ENCODE assay signal across 8 cellular contexts in the genomic region with DNA sequence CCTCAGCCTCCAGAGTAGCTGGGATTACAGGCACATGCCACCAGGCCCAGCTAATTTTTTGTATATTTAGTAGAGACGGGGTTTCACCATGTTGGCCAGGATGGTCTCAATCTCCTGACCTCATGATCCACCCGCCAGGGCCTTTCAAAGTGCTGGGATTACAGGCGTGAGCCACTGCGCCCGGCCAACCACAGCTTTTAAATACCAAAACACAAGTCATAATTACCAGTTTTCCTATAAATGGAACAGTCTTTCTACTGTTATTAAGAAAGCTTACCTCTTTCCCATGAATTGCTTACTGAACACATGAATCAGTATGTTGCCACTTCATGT. TPM values are rescaled to one million over a fixed set of nuclear protein-coding genes. Genes with fewer than 3 reads are reported as not detected.
DNase-seq lines count a peak whose midpoint lies in the region; ATAC-seq, FAIRE-seq and TF ChIP-seq lines count a peak whose summit lies in the region.
"Not testable (repeated sequence)": the region's sequence is repeated elsewhere in the genome, so short reads cannot be mapped to it uniquely, and the experiment has no call there.

No MANE protein-coding gene starts in this region.

- not testable (repeated sequence) for ATAC-seq in A549; GM23338; T-helper 17 cell; lower lobe of right lung; upper lobe of left lung (ENCODE audit: low FRiP score in 2 of 2)
- ATAC-seq in K562, result peak; percentile 9; the same call in 2 of the 3 replicates

- not testable (repeated sequence) for H3K4me3 Mint-ChIP-seq in Caco-2 (ENCODE audit: unreplicated experiment); GM23338; T-helper 17 cell

- H3K36me3 ChIP-seq in Caco-2 (ENCODE audit: control insufficient read depth, insufficient read depth, low read length); GM23338 (ENCODE audit: insufficient read depth); K562 (ENCODE audit: control insufficient read depth, insufficient read depth, low read length); lower lobe of right lung; upper lobe of left lung: not testable (repeated sequence)

- not testable (repeated sequence) for TF ChIP-seq CTCF in A549 (IDR thresholded peaks at IDR 0.05); Caco-2 (IDR thresholded peaks at IDR 0.05; ENCODE audit: insufficient read depth in 1 of 2, low read depth in 1 of 2, low read length in 1 of 2, severe bottlenecking in 1 of 2, unreplicated experiment in 1 of 2); GM23338 (conservative IDR thresholded peaks at IDR 0.05; ENCODE audit: low read depth in 2 of 2); K562 (IDR thresholded peaks at IDR 0.05 in 2 of 3, conservative IDR thresholded peaks at IDR 0.05 in 1 of 3; ENCODE audit: insufficient read depth in 2 of 3, low read depth in 1 of 3, low read length in 3 of 3); lower lobe of right lung (IDR thresholded peaks at IDR 0.05); upper lobe of left lung (IDR thresholded peaks at IDR 0.05)

- not testable (repeated sequence) for TF ChIP-seq EP300 in A549 (IDR thresholded peaks at IDR 0.05); K562 (IDR thresholded peaks at IDR 0.05; ENCODE audit: low read length); upper lobe of left lung (IDR thresholded peaks at IDR 0.05)

- H3K27ac Mint-ChIP-seq in Caco-2 (ENCODE audit: unreplicated experiment), result peak overlapping the region; percentile 41
- not testable (repeated sequence) for H3K27ac Mint-ChIP-seq in GM23338
- peak overlapping the region; percentile 19 for H3K27ac Mint-ChIP-seq in T-helper 17 cell

- POLR2A ChIA-PET in A549 (lab: Yijun Ruan, JAX); Caco-2 (lab: Charles Lee): not testable (repeated sequence)
- POLR2A ChIA-PET in K562 (lab: Yijun Ruan, JAX), result interaction anchor here (1.2 to 1.7 kb wide), 3 partner anchors 8 to 13 kb away, joined by 3 to 5 read pairs (median 5); no protein-coding TSS in a partner anchor

- not testable (repeated sequence) for H3F3A ChIP-seq in GM23338 (replicated peaks; ENCODE audit: low read depth)

- not testable (repeated sequence) for FAIRE-seq in A549 (lab: Jason Lieb, UNC); K562 (lab: Jason Lieb, UNC)

- CTCF ChIA-PET in A549 (lab: Yijun Ruan, JAX), result interaction anchor here (0.9 kb wide), 1 partner anchor 103 kb away, joined by 6 read pairs; no protein-coding TSS in a partner anchor
- CTCF ChIA-PET in Caco-2 (lab: Charles Lee), result interaction anchor here (1.0 kb wide), 1 partner anchor 11 kb away, joined by 6 read pairs; a partner anchor contains a TSS
- CTCF ChIA-PET in K562 (lab: Yijun Ruan, JAX; ENCODE audit: low intra/inter-chr PET ratio), result not testable (repeated sequence)

- not testable (repeated sequence) for BruUV-seq in Caco-2 (replicated peaks; lab: Mats Ljungman, UMichigan); K562 (replicated peaks; lab: Mats Ljungman, UMichigan)

- H3K4me1 Mint-ChIP-seq in Caco-2 (ENCODE audit: low read depth, unreplicated experiment), result peaks cover 28% of the 10 kb centered on the region
- H3K4me1 Mint-ChIP-seq in GM23338, result peaks cover 17% of the 10 kb centered on the region
- H3K4me1 Mint-ChIP-seq in T-helper 17 cell, result peaks cover 42% of the 10 kb centered on the region

- not testable (repeated sequence) for H3K36me3 Mint-ChIP-seq in Caco-2 (ENCODE audit: insufficient read depth, unreplicated experiment); GM23338 (ENCODE audit: low read depth); T-helper 17 cell (ENCODE audit: low read depth)

- not testable (repeated sequence) for DNase-seq in A549 (ENCODE audit: low read depth in 1 of 2, low spot score in 1 of 2); Caco-2; GM23338 (ENCODE audit: low spot score); T-helper 17 cell; K562 (ENCODE audit: extremely low read depth in 1 of 4, low spot score in 3 of 4); lower lobe of right lung; upper lobe of left lung
- DNase-seq in NCI-H82 (lab: John Stamatoyannopoulos, UW), result peak; percentile 11

- intact Hi-C loops in Caco-2 (cut with micrococcal nuclease; ENCODE audit: unreplicated experiment), result loop anchor here (1.0 to 2.0 kb wide), 2 partner anchors 11 to 103 kb away; a partner anchor contains a TSS
- intact Hi-C loops in K562 (cut with micrococcal nuclease); lower lobe of right lung (cut with DNase I): not testable (repeated sequence)

- TF ChIP-seq POLR2A in A549 (IDR thresholded peaks at IDR 0.05; ENCODE audit: low read length); K562 (conservative IDR thresholded peaks at IDR 0.05); upper lobe of left lung (IDR thresholded peaks at IDR 0.05): not testable (repeated sequence)

- not testable (repeated sequence) for H3K9me3 Mint-ChIP-seq in Caco-2 (ENCODE audit: unreplicated experiment); GM23338

- H3K9me1 ChIP-seq in K562 (ENCODE audit: control insufficient read depth, insufficient read depth, low read length), result not testable (repeated sequence)

- not testable (repeated sequence) for H3K27me3 Mint-ChIP-seq in Caco-2 (ENCODE audit: insufficient read depth, unreplicated experiment); T-helper 17 cell
- H3K27me3 Mint-ChIP-seq in GM23338 (ENCODE audit: insufficient read depth, low read depth, poor library complexity), result peaks cover 10% of the 10 kb centered on the region

- WGBS in A549 (ENCODE audit: missing lambda C conversion rate), result 86% methylated on average over 5 of the region's 5 CpGs
- 69% methylated on average over 5 of the region's 5 CpGs for WGBS in K562 (ENCODE audit: insufficient coverage, low coverage, missing lambda C conversion rate)
- WGBS in upper lobe of left lung, 2 donors, result 68 to 89% methylated on average over 5 of the region's 5 CpGs

- not testable (repeated sequence) for H3K9ac ChIP-seq in K562 (ENCODE audit: insufficient read depth in 1 of 2, low read depth in 2 of 2, low read length in 2 of 2)

- in situ Hi-C loops in K562 (cut with MboI), result not testable (repeated sequence)

- H3K4me2 ChIP-seq in A549 (peak overlapping the region; percentile 18; the same call in 1 of the 3 replicates), GM23338 (peak overlapping the region; percentile 44; the same call in 1 of the 2 replicates)
- not testable (repeated sequence) for H3K4me2 ChIP-seq in K562 (ENCODE audit: insufficient read depth, low read length)

- TF ChIP-seq RAD21 in A549 (conservative IDR thresholded peaks at IDR 0.05 in 1 of 2, IDR thresholded peaks at IDR 0.05 in 1 of 2); K562 (CRISPR knock-in tag; conservative IDR thresholded peaks at IDR 0.05 in 1 of 2, IDR thresholded peaks at IDR 0.05 in 1 of 2): not testable (repeated sequence)

- H3K4me3 ChIP-seq in A549; Caco-2 (ENCODE audit: low read depth, low read length); GM23338; K562; lower lobe of right lung; upper lobe of left lung: not testable (repeated sequence)

- H3K9me3 ChIP-seq in A549; Caco-2; T-helper 17 cell (ENCODE audit: control insufficient read depth, low read length, poor library complexity, severe bottlenecking); K562 (replicated peaks; ENCODE audit: control insufficient read depth, insufficient read depth, low read depth, low read length); lower lobe of right lung; upper lobe of left lung: not testable (repeated sequence)

- not testable (repeated sequence) for H2AFZ ChIP-seq in GM23338; K562 (ENCODE audit: low read depth, low read length)

- H3K9me2 ChIP-seq in GM23338 (ENCODE audit: insufficient read depth), result not testable (repeated sequence)

- H3K27ac ChIP-seq in A549; GM23338 (ENCODE audit: low read depth): not testable (repeated sequence)
- H3K27ac ChIP-seq in K562 (ENCODE audit: extremely low read depth, low read depth, low read length) (peak overlapping the region; percentile 4; the same call in 1 of the 3 replicates), lower lobe of right lung (peak overlapping the region; percentile 33), upper lobe of left lung (peak overlapping the region in 3 of 4 donors; percentile 32 to 58 (median 42))

- not testable (repeated sequence) for H3K27me3 ChIP-seq in Caco-2 (replicated peaks; ENCODE audit: control insufficient read depth, insufficient read depth, low read length); K562 (ENCODE audit: control insufficient read depth in 2 of 2, insufficient read depth in 2 of 2, low read length in 2 of 2); lower lobe of right lung (ENCODE audit: low read depth); upper lobe of left lung
- peaks cover 26% of the 10 kb centered on the region for H3K27me3 ChIP-seq in GM23338 (ENCODE audit: insufficient read depth)

- H3K79me2 ChIP-seq in GM23338 (replicated peaks; ENCODE audit: insufficient read depth) (peaks cover 100% of the 10 kb centered on the region), K562 (ENCODE audit: control insufficient read depth, insufficient read depth, low read length) (peaks cover 94% of the 10 kb centered on the region)

- H4K20me1 ChIP-seq in GM23338 (replicated peaks; ENCODE audit: insufficient read depth), result peaks cover 76% of the 10 kb centered on the region
- not testable (repeated sequence) for H4K20me1 ChIP-seq in K562 (replicated peaks; ENCODE audit: control insufficient read depth, insufficient read depth, low read length)

- H3K4me1 ChIP-seq in A549 (peaks cover 16% of the 10 kb centered on the region), Caco-2 (peaks cover 27% of the 10 kb centered on the region), GM23338 (ENCODE audit: insufficient read depth) (peaks cover 13% of the 10 kb centered on the region), K562 (replicated peaks in 1 of 2; ENCODE audit: control insufficient read depth in 2 of 2, insufficient read depth in 2 of 2, low read length in 2 of 2) (peaks cover 0 to 12% of the 10 kb centered on the region in 2 experiments; a peak in 3 of 5 replicates), lower lobe of right lung (peaks cover 19% of the 10 kb centered on the region), upper lobe of left lung (peaks cover 6 to 41% (median 16%) of the 10 kb centered on the region in 4 donors)

RNA-seq across cellular contexts. Expression of a gene that starts 11.2 kb away (rescaled TPM):
- polyA plus RNA-seq in A549 (2011; rRNA removed) (16.9 and 19.7 TPM in 2 replicates), A549 (2017; fragmentation: RNase III; extraction: RNeasy Plus Mini Kit Qiagen cat#74134 plus additional on column Dnase treatment) (5.9 to 6.1 TPM (median 6.0 TPM) in 3 replicates), GM23338 (2016; fragmentation: Nextera tagmentation; extraction: Ambion mirVana) (12.3 and 14.6 TPM in 2 replicates), K562 (2011; rRNA removed) (37.2 and 38.5 TPM in 2 replicates), K562 (2014; fragmentation: Illumina TruSeq; extraction: Trizol) (21.9 and 24.1 TPM in 2 replicates), K562 (2014; fragmentation: Nextera tagmentation; extraction: Ambion mirVana) (1 to 10 TPM; 3.6 to 6.6 TPM), K562 (2014; rRNA removed) (14.0 and 15.1 TPM in 2 replicates)
- polyA plus RNA-seq in A549 (2012; cell fraction: cytosol; rRNA removed), result 2.4 and 3.1 TPM in 2 replicates
- polyA plus RNA-seq in A549 (2012; cell fraction: nucleus; rRNA removed), result 2.6 and 3.9 TPM in 2 replicates
- polyA minus RNA-seq in A549 (2011; rRNA and poly(A)+ RNA removed), result 36.1 and 40.1 TPM in 2 replicates
- total RNA-seq in Caco-2 (2022) (38.5 and 44.6 TPM in 2 replicates), T-helper 17 cell (10 to 100 TPM; 56.1 to 59.6 TPM), K562 (2014; rRNA removed) (16.4 and 17.4 TPM in 2 replicates), K562 (2014; rRNA removed; fragmentation: Illumina TruSeq; extraction: Trizol) (38.3 and 42.7 TPM in 2 replicates), K562 (2015; rRNA removed; fragmentation: Illumina TruSeq; extraction: Trizol) (32.5 and 37.8 TPM in 2 replicates), K562 (2021) (33.4 and 34.1 TPM in 2 replicates), lower lobe of right lung (43.0 TPM), upper lobe of left lung (100 to 1,000 TPM in 1 of 6 donors, 10 to 100 TPM in 5; 31.1 to 106 (median 46.0) TPM)
- 36.8 and 47.0 TPM in 2 replicates for total RNA-seq in GM23338 (2014; rRNA removed; shearing (Covaris generic))
- 127 and 304 TPM in 2 replicates for total RNA-seq in K562 (2011; cell fraction: chromatin; rRNA removed; ENCODE audit: low replicate concordance)
- 36.5 and 52.8 TPM in 2 replicates for total RNA-seq in K562 (2011; cell fraction: nucleolus; rRNA removed)
- total RNA-seq in K562 (2011; cell fraction: nucleoplasm; rRNA removed), result 111 and 199 TPM in 2 replicates
- 12.1 and 24.8 TPM in 2 replicates for polyA plus RNA-seq in K562 (2011; cell fraction: cytosol; rRNA removed)
- polyA plus RNA-seq in K562 (2011; cell fraction: nucleus; rRNA removed), result 34.7 and 51.3 TPM in 2 replicates
- polyA plus RNA-seq in K562 (2012), result 15.7 and 20.2 TPM in 2 replicates
- 138 and 189 TPM in 2 replicates for polyA minus RNA-seq in K562 (2011; rRNA and poly(A)+ RNA removed)
- 46.0 and 52.5 TPM in 2 replicates for polyA minus RNA-seq in K562 (2011; cell fraction: cytosol; rRNA and poly(A)+ RNA removed)
- 63.0 and 111 TPM in 2 replicates for polyA minus RNA-seq in K562 (2011; cell fraction: nucleus; rRNA and poly(A)+ RNA removed)
